27 cellular contexts compared by ENCODE assay signal in the genomic region with DNA sequence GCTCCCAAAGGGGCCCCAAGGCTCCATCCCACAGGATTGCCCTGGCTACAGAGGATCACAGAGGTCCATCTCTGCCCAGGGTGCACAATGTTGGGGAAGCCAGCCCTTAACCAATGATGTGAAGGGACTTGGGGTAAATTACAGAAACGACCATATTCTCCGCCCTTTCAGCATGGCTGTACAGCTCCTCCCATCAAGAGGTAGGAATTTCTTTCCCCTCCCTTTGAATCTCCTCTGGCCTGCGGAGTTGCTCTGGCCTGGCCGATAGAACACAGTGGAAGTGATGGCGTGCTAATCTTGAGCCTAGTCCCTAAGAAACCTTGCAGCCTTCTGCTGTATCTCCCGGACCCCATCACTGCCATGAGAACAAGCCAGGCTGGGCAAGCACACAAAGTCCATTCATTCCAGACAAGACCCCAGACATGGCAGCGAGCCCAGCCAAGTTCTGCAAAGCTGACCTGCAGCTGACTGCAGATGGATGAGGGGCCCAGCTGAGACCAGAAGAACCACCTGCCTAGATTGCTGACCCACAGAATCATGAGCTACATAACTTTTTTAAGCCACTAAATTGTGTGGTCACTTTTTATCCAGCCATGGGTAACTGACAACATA. TPM values are rescaled to one million over a fixed set of nuclear protein-coding genes. Genes with fewer than 3 reads are reported as not detected.
"Had no signal": no experiment of that assay in that cellular context is flagged by ENCODE, and none has a peak within 500 bp of the region (broad histone marks: within the 10 kb centered on the region; RNA-seq: fewer than 3 reads in every experiment).

No MANE protein-coding gene starts in this region.

- H3K9me3 ChIP-seq: breast epithelium, heart right ventricle, neutrophil, pancreas, psoas muscle, vagina had no signal

- H3K36me3 ChIP-seq: breast epithelium, heart right ventricle, neutrophil, pancreas, vagina, WERI-Rb-1 had no signal

- H3K36me3 Mint-ChIP-seq: memory B cell, natural killer cell had no signal

- H3K4me1 ChIP-seq: breast epithelium, pancreas, psoas muscle had no signal

- H3K4me1 Mint-ChIP-seq: activated CD4-positive, alpha-beta T cell treated with anti-CD3 and anti-CD28 coated beads, Interleukin-2, amount 10 ng/mL, durations not matched to agents 7 days and 5 days; activated CD8-positive, alpha-beta memory T cell treated with anti-CD3 and anti-CD28 coated beads, Interleukin-2, amount 10 ng/mL, durations not matched to agents 7 days and 5 days; activated naive CD8-positive, alpha-beta T cell treated with anti-CD3 and anti-CD28 coated beads, Interleukin-2, amount 50 U/mL, for 24 hours; memory B cell; natural killer cell; stimulated activated memory B cell treated with anti-CD40 and anti-IgM and Interleukin-4, amounts not matched to agents 10 μg/mL and 1 μg/mL and 100 μg/mL, for 72 hours had no signal

- H3K27me3 Mint-ChIP-seq: activated CD4-positive, alpha-beta T cell treated with anti-CD3 and anti-CD28 coated beads, Interleukin-2, amount 10 ng/mL, durations not matched to agents 7 days and 5 days; activated CD8-positive, alpha-beta memory T cell treated with anti-CD3 and anti-CD28 coated beads, Interleukin-2, amount 10 ng/mL, durations not matched to agents 7 days and 5 days; activated CD8-positive, alpha-beta T cell treated with anti-CD3 and anti-CD28 coated beads for 36 hours; activated naive CD8-positive, alpha-beta T cell treated with anti-CD3 and anti-CD28 coated beads, Interleukin-2, amount 50 U/mL, for 24 hours; dendritic cell treated with granulocyte-macrophage colony-stimulating factor and Interleukin-4, amounts not matched to agents 40 ng/mL and 50 ng/mL, for 4 days; memory B cell; stimulated activated memory B cell treated with anti-CD40 and anti-IgM and Interleukin-4, amounts not matched to agents 10 μg/mL and 1 μg/mL and 100 μg/mL, for 72 hours; type B pancreatic cell had no signal

- H3K27ac ChIP-seq: breast epithelium, heart right ventricle, neutrophil, pancreas, psoas muscle, vagina, WERI-Rb-1 had no signal

- H3K4me3 ChIP-seq: breast epithelium, heart right ventricle, pancreas, psoas muscle, vagina had no signal

- H3K9me3 Mint-ChIP-seq: activated CD4-positive, alpha-beta T cell treated with anti-CD3 and anti-CD28 coated beads, Interleukin-2, amount 10 ng/mL, durations not matched to agents 7 days and 5 days; activated CD8-positive, alpha-beta T cell treated with anti-CD3 and anti-CD28 coated beads for 36 hours; activated naive CD8-positive, alpha-beta T cell treated with anti-CD3 and anti-CD28 coated beads, Interleukin-2, amount 50 U/mL, for 24 hours; dendritic cell treated with granulocyte-macrophage colony-stimulating factor and Interleukin-4, amounts not matched to agents 40 ng/mL and 50 ng/mL, for 4 days; memory B cell; natural killer cell; stimulated activated memory B cell treated with anti-CD40 and anti-IgM and Interleukin-4, amounts not matched to agents 10 μg/mL and 1 μg/mL and 100 μg/mL, for 72 hours; type B pancreatic cell had no signal

- H3K27me3 ChIP-seq: breast epithelium, heart right ventricle, neutrophil, pancreas, vagina had no signal

- H3K4me3 Mint-ChIP-seq: activated CD4-positive, alpha-beta T cell treated with anti-CD3 and anti-CD28 coated beads, Interleukin-2, amount 10 ng/mL, durations not matched to agents 7 days and 5 days; activated CD8-positive, alpha-beta memory T cell treated with anti-CD3 and anti-CD28 coated beads, Interleukin-2, amount 10 ng/mL, durations not matched to agents 7 days and 5 days; activated CD8-positive, alpha-beta T cell treated with anti-CD3 and anti-CD28 coated beads for 36 hours; activated naive CD8-positive, alpha-beta T cell treated with anti-CD3 and anti-CD28 coated beads, Interleukin-2, amount 50 U/mL, for 24 hours; dendritic cell treated with granulocyte-macrophage colony-stimulating factor and Interleukin-4, amounts not matched to agents 40 ng/mL and 50 ng/mL, for 4 days; memory B cell; natural killer cell; stimulated activated memory B cell treated with anti-CD40 and anti-IgM and Interleukin-4, amounts not matched to agents 10 μg/mL and 1 μg/mL and 100 μg/mL, for 72 hours; type B pancreatic cell had no signal

- H3K27ac Mint-ChIP-seq: activated CD4-positive, alpha-beta T cell treated with anti-CD3 and anti-CD28 coated beads, Interleukin-2, amount 10 ng/mL, durations not matched to agents 7 days and 5 days; activated CD8-positive, alpha-beta memory T cell treated with anti-CD3 and anti-CD28 coated beads, Interleukin-2, amount 10 ng/mL, durations not matched to agents 7 days and 5 days; activated CD8-positive, alpha-beta T cell treated with anti-CD3 and anti-CD28 coated beads for 36 hours; activated naive CD8-positive, alpha-beta T cell treated with anti-CD3 and anti-CD28 coated beads, Interleukin-2, amount 50 U/mL, for 24 hours; dendritic cell treated with granulocyte-macrophage colony-stimulating factor and Interleukin-4, amounts not matched to agents 40 ng/mL and 50 ng/mL, for 4 days; memory B cell; natural killer cell; stimulated activated memory B cell treated with anti-CD40 and anti-IgM and Interleukin-4, amounts not matched to agents 10 μg/mL and 1 μg/mL and 100 μg/mL, for 72 hours; type B pancreatic cell had no signal

- ATAC-seq: activated CD8-positive, alpha-beta memory T cell treated with anti-CD3 and anti-CD28 coated beads, Interleukin-2, amount 10 ng/mL, durations not matched to agents 7 days and 5 days; activated CD8-positive, alpha-beta T cell treated with anti-CD3 and anti-CD28 coated beads for 36 hours; activated naive CD8-positive, alpha-beta T cell treated with anti-CD3 and anti-CD28 coated beads, Interleukin-2, amount 50 U/mL, for 24 hours; heart right ventricle; natural killer cell; psoas muscle; right cardiac atrium had no signal

- DNase-seq: activated CD4-positive, alpha-beta T cell treated with anti-CD3 and anti-CD28 coated beads, Interleukin-2, amount 10 ng/mL, durations not matched to agents 7 days and 5 days; activated CD4-positive, CD25-positive, alpha-beta regulatory T cell treated with anti-CD3 and anti-CD28 coated beads, Interleukin-2, amount 50 U/mL, for 72 hours; activated CD8-positive, alpha-beta memory T cell treated with anti-CD3 and anti-CD28 coated beads, Interleukin-2, amount 10 ng/mL, durations not matched to agents 7 days and 5 days; activated CD8-positive, alpha-beta T cell treated with anti-CD3 and anti-CD28 coated beads for 36 hours; activated effector memory CD4-positive, alpha-beta T cell treated with anti-CD3 and anti-CD28 coated beads, Interleukin-2, amount 50 U/mL, for 16 hours; activated naive CD4-positive, alpha-beta T cell treated with anti-CD3 and anti-CD28 coated beads, Interleukin-2, amount 50 U/mL, for 16 hours; activated naive CD8-positive, alpha-beta T cell treated with anti-CD3 and anti-CD28 coated beads, Interleukin-2, amount 50 U/mL, for 24 hours; activated T-cell treated with anti-CD3 and anti-CD28 coated beads for 4 hours; cerebellar nuclear complex; effector CD4-positive, alpha-beta T cell; foreskin fibroblast; heart right ventricle; natural killer cell; pancreas; psoas muscle; right cardiac atrium; stimulated activated CD4-positive, alpha-beta T cell treated with anti-CD3 and anti-CD28 coated beads, Interleukin-2, amount 100 ng/mL, for 24 hours; T-helper 1 cell; WERI-Rb-1 had no signal

RNA-seq across cellular contexts. Expression of a gene that starts 6.9 kb away (rescaled TPM):
- total RNA-seq: epithelial cell of proximal tubule had no signal
